In genomic region chr12:54665022-54665635, GRCh38 we compare ENCODE assay signal across 17 cellular contexts. TPM values are rescaled to one million over a fixed set of nuclear protein-coding genes. Genes with fewer than 3 reads are reported as not detected.
"Had no signal": no experiment of that assay in that cellular context is flagged by ENCODE, and none has a peak within 500 bp of the region (broad histone marks: within the 10 kb centered on the region; RNA-seq: fewer than 3 reads in every experiment).

No MANE protein-coding gene starts in this region.

RNA-seq across cellular contexts. Expression of gene DCD, which starts 17.0 kb away (rescaled TPM):
- total RNA-seq: endodermal cell; esophagus mucosa; gastrocnemius medialis; glomerular endothelial cell; left ventricle myocardium superior; lower lobe of right lung; mesenteric fat pad; myocyte; naive thymus-derived CD8-positive, alpha-beta T cell; osteocyte; right atrium auricular region; sciatic nerve; smooth muscle cell; transverse colon; upper lobe of right lung; uterus had no signal

RNA-seq across cellular contexts. Expression of gene LACRT, which starts 30.4 kb away (rescaled TPM):
- total RNA-seq: endodermal cell; esophagus mucosa; gastrocnemius medialis; glomerular endothelial cell; left ventricle myocardium superior; lower lobe of right lung; mesenteric fat pad; myocyte; naive thymus-derived CD8-positive, alpha-beta T cell; osteocyte; prostate gland; right atrium auricular region; sciatic nerve; smooth muscle cell; transverse colon; upper lobe of right lung; uterus had no signal
